8 cellular contexts compared by ENCODE assay signal in the genomic region with DNA sequence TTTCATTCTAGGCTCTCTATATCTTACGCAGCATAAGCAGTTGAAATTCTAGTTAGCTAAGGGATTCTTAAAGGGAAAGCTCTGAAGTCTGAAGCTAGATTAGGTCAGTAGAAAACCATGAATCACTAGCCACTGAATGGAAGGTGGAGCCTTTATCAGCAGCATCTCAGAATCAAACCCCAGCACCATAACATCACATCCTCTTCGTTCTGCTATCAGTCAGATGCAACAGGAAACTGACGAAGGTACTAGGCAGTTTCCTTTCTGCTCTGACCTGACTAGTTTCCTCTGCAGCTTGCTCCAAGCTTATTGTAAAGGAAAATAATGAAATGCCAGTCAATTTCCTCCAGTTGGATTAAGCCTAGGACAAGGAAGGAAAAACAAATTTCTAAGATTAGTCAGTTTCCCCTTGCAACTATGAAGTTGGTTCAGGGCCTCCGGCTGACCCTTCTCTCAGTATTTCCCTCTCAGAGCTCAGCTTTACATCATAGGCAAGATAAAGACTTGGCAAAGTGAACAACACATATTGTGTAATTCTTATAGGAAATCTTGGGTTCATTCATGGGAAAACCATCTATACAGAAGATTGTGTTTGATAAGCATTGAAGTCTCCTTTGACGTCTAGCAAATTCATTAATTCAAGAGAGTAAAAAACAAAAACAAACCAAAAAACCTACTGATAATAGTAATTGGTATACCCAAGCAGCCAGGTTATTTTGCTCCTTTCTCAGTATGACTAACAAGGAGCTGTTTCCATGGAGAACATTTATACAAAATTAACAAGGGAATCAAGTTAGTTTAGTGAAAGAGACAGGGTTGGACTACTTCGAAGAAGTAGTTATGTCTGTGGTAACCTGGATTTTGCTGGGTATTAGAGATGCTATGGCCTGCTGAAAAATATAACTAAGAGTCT. TPM values are rescaled to one million over a fixed set of nuclear protein-coding genes. Genes with fewer than 3 reads are reported as not detected.
DNase-seq lines count a peak whose midpoint lies in the region; ATAC-seq and TF ChIP-seq lines count a peak whose summit lies in the region.

No MANE protein-coding gene starts in this region.

- H3K9ac ChIP-seq in mammary epithelial cell (ENCODE audit: insufficient read depth, low read length), result peak overlapping the region; percentile 52

- in situ Hi-C loops in mammary epithelial cell (cut with MboI; ENCODE audit: low sequenced_read_pairs in 2 of 2), result no loop called here

- no peaks in the 10 kb centered on the region for H4K20me1 ChIP-seq in mammary epithelial cell (ENCODE audit: insufficient read depth, low read length)

- peak; percentile 52 to 97 (median 84) for TF ChIP-seq EP300 in upper lobe of left lung (IDR thresholded peaks at IDR 0.05)

- H3K79me2 ChIP-seq in mammary epithelial cell (ENCODE audit: insufficient read depth, low read length), result no peaks in the 10 kb centered on the region

- peak; percentile 98 for ATAC-seq in HG03097 (IDR thresholded peaks at IDR 0.05; ENCODE audit: low FRiP score, unreplicated experiment)
- ATAC-seq in T-helper 17 cell, result peak; percentile 97
- peak; percentile 71 to 88 for ATAC-seq in upper lobe of left lung (ENCODE audit: low FRiP score in 2 of 2)

- intact Hi-C loops in mammary epithelial cell (cut with micrococcal nuclease), result loop anchor here (1.0 kb wide), 1 partner anchor 19 kb away; no protein-coding TSS in a partner anchor

- H2AFZ ChIP-seq in mammary epithelial cell (ENCODE audit: low read depth, low read length), result peak overlapping the region; percentile 34

- peaks cover 8% of the 10 kb centered on the region for H3K9me3 Mint-ChIP-seq in mesothelial cell of epicardium

- TF ChIP-seq CTCF in mammary epithelial cell (conservative IDR thresholded peaks at IDR 0.05 in 1 of 2, IDR thresholded peaks at IDR 0.05 in 1 of 2; ENCODE audit: extremely low read depth in 1 of 2, insufficient read depth in 1 of 2, low read depth in 1 of 2, low read length in 2 of 2) (no peak), mesothelial cell of epicardium (IDR thresholded peaks at IDR 0.05; ENCODE audit: unreplicated experiment) (no peak), upper lobe of left lung (IDR thresholded peaks at IDR 0.05) (no peak)

- H3K4me1 ChIP-seq in mammary epithelial cell (ENCODE audit: insufficient read depth, low read length), result peaks cover 33% of the 10 kb centered on the region
- H3K4me1 ChIP-seq in upper lobe of left lung, result peaks cover 2 to 20% (median 5%) of the 10 kb centered on the region in 4 donors

- H3K27me3 ChIP-seq in mammary epithelial cell (ENCODE audit: insufficient read depth, low read length), result no peaks in the 10 kb centered on the region
- H3K27me3 ChIP-seq in upper lobe of left lung, result no peaks in the 10 kb centered on the region

- H3K4me2 ChIP-seq in mammary epithelial cell (ENCODE audit: insufficient read depth, low read depth, low read length), result peak overlapping the region; percentile 64

- no peak overlapping the region for H3K4me3 ChIP-seq in mammary epithelial cell (replicated peaks in 1 of 3; ENCODE audit: insufficient read depth in 1 of 3, low read depth in 2 of 3, low read length in 3 of 3)
- no peak overlapping the region for H3K4me3 ChIP-seq in upper lobe of left lung

- H3K27me3 Mint-ChIP-seq in T-helper 17 cell, result no peaks in the 10 kb centered on the region
- no peaks in the 10 kb centered on the region for H3K27me3 Mint-ChIP-seq in mesothelial cell of epicardium (ENCODE audit: low read depth)

- H3K4me1 Mint-ChIP-seq in T-helper 17 cell, result peaks cover 20% of the 10 kb centered on the region
- H3K4me1 Mint-ChIP-seq in mesothelial cell of epicardium, result peaks cover 10% of the 10 kb centered on the region

- H3K9me3 ChIP-seq in T-helper 17 cell (ENCODE audit: control insufficient read depth, low read length, poor library complexity, severe bottlenecking) (no peaks in the 10 kb centered on the region), mammary epithelial cell (replicated peaks; ENCODE audit: insufficient read depth, low read length) (no peaks in the 10 kb centered on the region), upper lobe of left lung (no peaks in the 10 kb centered on the region)

- BruUV-seq in mammary epithelial cell (replicated peaks; lab: Mats Ljungman, UMichigan), result TSS peak; percentile 95

- H3K36me3 Mint-ChIP-seq in T-helper 17 cell (ENCODE audit: low read depth) (no peaks in the 10 kb centered on the region), mesothelial cell of epicardium (no peaks in the 10 kb centered on the region)

- H3K36me3 ChIP-seq in mammary epithelial cell (ENCODE audit: insufficient read depth, low read length), result no peaks in the 10 kb centered on the region
- no peaks in the 10 kb centered on the region for H3K36me3 ChIP-seq in upper lobe of left lung

- H3K27ac ChIP-seq in mammary epithelial cell (ENCODE audit: insufficient read depth, low read depth, low read length), result peak overlapping the region; percentile 99
- H3K27ac ChIP-seq in upper lobe of left lung, result peak overlapping the region; percentile 55 to 79 (median 68)

- H3K27ac Mint-ChIP-seq in T-helper 17 cell (peak overlapping the region; percentile 99), mesothelial cell of epicardium (peak overlapping the region; percentile 70)

- TF ChIP-seq POLR2A in upper lobe of left lung (IDR thresholded peaks at IDR 0.05), result peak in 2 of 4 donors; percentile 37 to 41

- CTCF ChIA-PET in mammary epithelial cell (lab: Charles Lee; ENCODE audit: low non-redundant PET), result interaction anchor here (0.6 kb wide), 2 partner anchors 46 to 60 kb away, joined by 3 read pairs; partner anchors contain the start of gene CDK17

- dilution Hi-C loops in mammary epithelial cell (cut with HindIII; ENCODE audit: low sequenced_read_pairs), result no loop called here

- WGBS in mammary epithelial cell (ENCODE audit: low coverage, missing lambda C conversion rate), result 43% methylated on average over 6 of the region's 6 CpGs
- WGBS in upper lobe of left lung, 2 donors, result 31 to 44% methylated on average over 6 of the region's 6 CpGs

- H3K4me3 Mint-ChIP-seq in T-helper 17 cell, result peak overlapping the region; percentile 43
- H3K4me3 Mint-ChIP-seq in mesothelial cell of epicardium, result no peak overlapping the region

- DNase-seq in activated gamma-delta T cell treated with Interleukin-2 at 50 U/mL for 16 hours (peak; percentile 56), activated gamma-delta T cell (lab: John Stamatoyannopoulos, UW) (no peak), T-helper 17 cell (peak in 2 of 3 donors; percentile 31 to 33), mammary epithelial cell (peak; percentile 98), mesothelial cell of epicardium (ENCODE audit: low spot score in 2 of 2, unreplicated experiment in 2 of 2) (no peak), upper lobe of left lung (no peak), HK-2 (ENCODE audit: unreplicated experiment) (no peak)

RNA-seq across cellular contexts. Expression of gene CFAP54, which starts 43.4 kb away (rescaled TPM):
- 1 to 10 TPM; 1.2 to 1.3 TPM for total RNA-seq in T-helper 17 cell
- total RNA-seq in mammary epithelial cell, result 1 to 10 TPM; 1.5 to 1.6 TPM
- polyA plus RNA-seq in mammary epithelial cell, result 0.29 TPM
- 0.47 TPM for polyA minus RNA-seq in mammary epithelial cell
- 0.54 to 0.84 TPM (median 0.80 TPM) in 3 replicates for total RNA-seq in mesothelial cell of epicardium
- 10 to 100 TPM in 3 of 6 donors, 1 to 10 TPM in 2, under 1 TPM in 1; 0.66 to 48.8 (median 7.4) TPM for total RNA-seq in upper lobe of left lung

RNA-seq across cellular contexts. Expression of gene CDK17, which starts 45.8 kb away (rescaled TPM):
- total RNA-seq in T-helper 17 cell (100 to 1,000 TPM; 123 to 131 TPM), mammary epithelial cell (10 to 100 TPM; 42.5 to 64.2 TPM), mesothelial cell of epicardium (38.9 to 40.5 TPM (median 39.1 TPM) in 3 replicates), upper lobe of left lung (10 to 100 TPM; 31.5 to 71.8 (median 42.5) TPM)
- polyA plus RNA-seq in mammary epithelial cell, result 10.7 TPM
- 112 TPM for polyA minus RNA-seq in mammary epithelial cell

Comparison
In these comparisons a context has a peak if more than half of its experiments do, and no peak if none do; other contexts are left out.
1. DNase-seq: peak in activated gamma-delta T cell treated with Interleukin-2 at 50 U/mL for 16 hours (single experiment), T-helper 17 cell (2 of 3) and mammary epithelial cell (single experiment); none in activated gamma-delta T cell (single experiment), mesothelial cell of epicardium (0 of 2), upper lobe of left lung (0 of 2) and HK-2 (single experiment).
2. Peak in every context shown above with its lines, with median percentiles within 50 percentile points of each other: ATAC-seq.